Comparison of ENCODE assay signal across 24 cellular contexts in genomic region chr11:125483592-125483991, GRCh38. TPM values are rescaled to one million over a fixed set of nuclear protein-coding genes. Genes with fewer than 3 reads are reported as not detected.
"Had no signal": no experiment of that assay in that cellular context is flagged by ENCODE, and none has a peak within 500 bp of the region (broad histone marks: within the 10 kb centered on the region; RNA-seq: fewer than 3 reads in every experiment).

No MANE protein-coding gene starts in this region.

- ATAC-seq: activated CD8-positive, alpha-beta memory T cell treated with anti-CD3 and anti-CD28 coated beads, Interleukin-2, amount 10 ng/mL, durations not matched to agents 7 days and 5 days; activated CD8-positive, alpha-beta T cell treated with anti-CD3 and anti-CD28 coated beads for 36 hours; left lobe of liver; natural killer cell; stimulated activated naive B cell treated with anti-CD40 and anti-IgM and Interleukin-4, amounts not matched to agents 10 μg/mL and 1 μg/mL and 100 μg/mL, for 72 hours had no signal

- DNase-seq: activated CD4-positive, alpha-beta T cell treated with anti-CD3 and anti-CD28 coated beads, Interleukin-2, amount 10 ng/mL, durations not matched to agents 7 days and 5 days; activated CD4-positive, CD25-positive, alpha-beta regulatory T cell treated with anti-CD3 and anti-CD28 coated beads, Interleukin-2, amount 50 U/mL, for 72 hours; activated CD8-positive, alpha-beta memory T cell treated with anti-CD3 and anti-CD28 coated beads, Interleukin-2, amount 10 ng/mL, durations not matched to agents 7 days and 5 days; activated CD8-positive, alpha-beta T cell treated with anti-CD3 and anti-CD28 coated beads for 36 hours; activated gamma-delta T cell treated with Interleukin-2 at 50 U/mL for 16 hours; activated T-cell treated with anti-CD3 and anti-CD28 coated beads for 4 hours; cerebellar nuclear complex; cortex of kidney; heart right ventricle; islet precursor cell; midbrain; natural killer cell; retina; sigmoid colon; stimulated activated CD4-positive, alpha-beta T cell treated with anti-CD3 and anti-CD28 coated beads, Interleukin-2, amount 100 ng/mL, for 48 hours; stimulated activated CD8-positive, alpha-beta memory T cell treated with anti-CD3 and anti-CD28 coated beads, Interleukin-4, amount 100 ng/mL, for 48 hours; stimulated activated naive B cell treated with anti-CD40 and anti-IgM and Interleukin-4, amounts not matched to agents 10 μg/mL and 1 μg/mL and 100 μg/mL, for 72 hours had no signal

- H3K4me1 ChIP-seq: ascending aorta, sigmoid colon, vagina had no signal

- H3K27me3 ChIP-seq: ascending aorta, heart right ventricle, sigmoid colon, vagina had no signal

- H3K27ac ChIP-seq: ascending aorta, heart right ventricle, sigmoid colon, thoracic aorta, vagina, VCaP had no signal

- H3K36me3 ChIP-seq: vagina had no signal

- H3K4me3 ChIP-seq: ascending aorta, heart right ventricle, sigmoid colon, smooth muscle cell, thoracic aorta, vagina had no signal

- H3K9me3 ChIP-seq: ascending aorta, heart right ventricle, sigmoid colon, thoracic aorta, vagina had no signal

RNA-seq across cellular contexts. Expression of gene FEZ1, which starts 12.5 kb away (rescaled TPM):
- total RNA-seq: T-helper 2 cell treated with Interferon-gamma antibody and Interleukin-4, amounts not matched to agents 100 ng/mL and 5 ng/mL, for 36 hours had no signal
